ENCODE assay signal across 12 cellular contexts in genomic region chr2:85878719-85879390, GRCh38. TPM values are rescaled to one million over a fixed set of nuclear protein-coding genes. Genes with fewer than 3 reads are reported as not detected.
DNase-seq lines count a peak whose midpoint lies in the region; ATAC-seq, FAIRE-seq and TF ChIP-seq lines count a peak whose summit lies in the region.
"Had no signal": no experiment of that assay in that cellular context is flagged by ENCODE, and none has a peak within 500 bp of the region (broad histone marks: within the 10 kb centered on the region; RNA-seq: fewer than 3 reads in every experiment).

No MANE protein-coding gene starts in this region.

- H2AFZ ChIP-seq in astrocyte (ENCODE audit: low read depth, low read length): no peak overlapping the region

- H3K79me2 ChIP-seq in astrocyte (ENCODE audit: insufficient read depth, low read length): peaks cover 26% of the 10 kb centered on the region

- H3K9me3 ChIP-seq in CD4-positive, CD25-positive, alpha-beta regulatory T cell (ENCODE audit: control insufficient read depth in 2 of 2, low read length in 2 of 2): no peaks in the 10 kb centered on the region
- no peaks in the 10 kb centered on the region for H3K9me3 ChIP-seq in astrocyte (ENCODE audit: insufficient read depth, low read depth, low read length)
- H3K9me3 ChIP-seq in lung (ENCODE audit: control insufficient read depth in 2 of 2, insufficient read depth in 1 of 2, low read length in 1 of 2): peaks cover 0 to 3% of the 10 kb centered on the region in 2 donors
- H3K9me3 ChIP-seq in effector memory CD4-positive, alpha-beta T cell (ENCODE audit: control insufficient read depth, low read length): no peaks in the 10 kb centered on the region
- peaks cover 4% of the 10 kb centered on the region for H3K9me3 ChIP-seq in WERI-Rb-1 (ENCODE audit: severe bottlenecking)

- peak overlapping the region in 3 of 4 donors; percentile 16 to 49 (median 28) for H3K4me3 Mint-ChIP-seq in CD4-positive, CD25-positive, alpha-beta regulatory T cell
- peak overlapping the region; percentile 65 for H3K4me3 Mint-ChIP-seq in astrocyte (ENCODE audit: unreplicated experiment)

- H3K4me3 ChIP-seq in CD4-positive, CD25-positive, alpha-beta regulatory T cell (ENCODE audit: low read depth, low read length): no peak overlapping the region
- no peak overlapping the region for H3K4me3 ChIP-seq in astrocyte (ENCODE audit: insufficient read depth, low read depth, low read length)
- no peak overlapping the region for H3K4me3 ChIP-seq in lung
- no peak overlapping the region for H3K4me3 ChIP-seq in effector memory CD4-positive, alpha-beta T cell (ENCODE audit: insufficient read depth, low read depth, low read length, poor library complexity, severe bottlenecking)
- H3K4me3 ChIP-seq in WERI-Rb-1 (ENCODE audit: low read depth, low read length): no peak overlapping the region

- no peaks in the 10 kb centered on the region for H3K27me3 Mint-ChIP-seq in CD4-positive, CD25-positive, alpha-beta regulatory T cell
- no peaks in the 10 kb centered on the region for H3K27me3 Mint-ChIP-seq in astrocyte (ENCODE audit: low read depth, unreplicated experiment)

- no peak overlapping the region for H3K27ac ChIP-seq in CD4-positive, CD25-positive, alpha-beta regulatory T cell (ENCODE audit: insufficient read depth, low read length, poor library complexity, severe bottlenecking)
- peak overlapping the region; percentile 17 for H3K27ac ChIP-seq in astrocyte (ENCODE audit: low read depth, low read length)
- peak overlapping the region in 1 of 2 donors; percentile 37 for H3K27ac ChIP-seq in lung (ENCODE audit: low read depth in 1 of 2, low read length in 1 of 2)
- H3K27ac ChIP-seq in effector memory CD4-positive, alpha-beta T cell (ENCODE audit: insufficient read depth, low read length, poor library complexity, severe bottlenecking): no peak overlapping the region
- no peak overlapping the region for H3K27ac ChIP-seq in WERI-Rb-1
- H3K27ac ChIP-seq: C4-2B had no signal

- H3K36me3 Mint-ChIP-seq in CD4-positive, CD25-positive, alpha-beta regulatory T cell: peaks cover 33% of the 10 kb centered on the region
- H3K36me3 Mint-ChIP-seq in astrocyte (ENCODE audit: low read depth, unreplicated experiment): peaks cover 24% of the 10 kb centered on the region

- H3K9ac ChIP-seq in astrocyte (ENCODE audit: low read length): no peak overlapping the region

- no peak for ATAC-seq in CD4-positive, CD25-positive, alpha-beta regulatory T cell (ENCODE audit: low read depth in 2 of 2)
- ATAC-seq in lung (ENCODE audit: insufficient read depth, low FRiP score) (peak; percentile 50), GM18517 (IDR thresholded peaks at IDR 0.05; ENCODE audit: unreplicated experiment) (no peak), HG02759 (IDR thresholded peaks at IDR 0.05; ENCODE audit: unreplicated experiment) (no peak)

- H3K27me3 ChIP-seq in CD4-positive, CD25-positive, alpha-beta regulatory T cell (ENCODE audit: control insufficient read depth, insufficient read depth, low read length): no peaks in the 10 kb centered on the region
- H3K27me3 ChIP-seq in astrocyte (ENCODE audit: insufficient read depth, low read length) (no peaks in the 10 kb centered on the region), lung (ENCODE audit: control insufficient read depth, insufficient read depth) (no peaks in the 10 kb centered on the region), WERI-Rb-1 (ENCODE audit: insufficient read depth, low read depth, severe bottlenecking) (no peaks in the 10 kb centered on the region)
- H3K27me3 ChIP-seq in effector memory CD4-positive, alpha-beta T cell (replicated peaks; ENCODE audit: control insufficient read depth, insufficient read depth, low read length, poor library complexity, severe bottlenecking): no peaks in the 10 kb centered on the region

- peak overlapping the region; percentile 26 to 57 (median 54) for H3K27ac Mint-ChIP-seq in CD4-positive, CD25-positive, alpha-beta regulatory T cell
- peak overlapping the region; percentile 53 for H3K27ac Mint-ChIP-seq in astrocyte (ENCODE audit: unreplicated experiment)

- peaks cover 32 to 71% (median 43%) of the 10 kb centered on the region in 4 donors for H3K4me1 Mint-ChIP-seq in CD4-positive, CD25-positive, alpha-beta regulatory T cell
- peaks cover 20% of the 10 kb centered on the region for H3K4me1 Mint-ChIP-seq in astrocyte (ENCODE audit: low read depth, unreplicated experiment)

- H3K4me1 ChIP-seq in CD4-positive, CD25-positive, alpha-beta regulatory T cell (ENCODE audit: control insufficient read depth, insufficient read depth, low read length, poor library complexity, severe bottlenecking): peaks cover 8% of the 10 kb centered on the region
- H3K4me1 ChIP-seq in astrocyte (ENCODE audit: insufficient read depth, low read length): peaks cover 6% of the 10 kb centered on the region
- H3K4me1 ChIP-seq in lung (ENCODE audit: control insufficient read depth in 2 of 2, insufficient read depth in 2 of 2, low read length in 2 of 2): peaks cover 0 to 13% of the 10 kb centered on the region in 2 donors
- no peaks in the 10 kb centered on the region for H3K4me1 ChIP-seq in effector memory CD4-positive, alpha-beta T cell (ENCODE audit: control insufficient read depth, insufficient read depth, low read length, poor library complexity, severe bottlenecking)

- H3K4me2 ChIP-seq in astrocyte (ENCODE audit: low read length): peak overlapping the region; percentile 49

- peaks cover 23% of the 10 kb centered on the region for H4K20me1 ChIP-seq in astrocyte (ENCODE audit: insufficient read depth, low read length)

- DNase-seq in CD4-positive, CD25-positive, alpha-beta regulatory T cell: no peak
- DNase-seq in HT1080 (ENCODE audit: low read depth) (peak; percentile 68), astrocyte (ENCODE audit: low read depth) (peak; percentile 83), lung (ENCODE audit: low spot score) (no peak), WERI-Rb-1 (no peak)
- no peak for DNase-seq in effector memory CD4-positive, alpha-beta T cell
- DNase-seq: Karpas-422; OCI-M1; stimulated activated CD4-positive, alpha-beta T cell treated with anti-CD3 and anti-CD28 coated beads, Interleukin-4, amount 100 ng/mL, for 24 hours had no signal

- H3K9me3 Mint-ChIP-seq in CD4-positive, CD25-positive, alpha-beta regulatory T cell: peaks cover 0 to 19% (median 3%) of the 10 kb centered on the region in 7 donors
- H3K9me3 Mint-ChIP-seq in astrocyte (ENCODE audit: unreplicated experiment): peaks cover 8% of the 10 kb centered on the region

- 64 to 72% methylated on average over 9 of the region's 9 CpGs for WGBS in lung, 2 donors

- FAIRE-seq in astrocyte (lab: Jason Lieb, UNC): peak; percentile 26

- peaks cover 8% of the 10 kb centered on the region for H3K36me3 ChIP-seq in CD4-positive, CD25-positive, alpha-beta regulatory T cell (ENCODE audit: control insufficient read depth, insufficient read depth, low read length)
- H3K36me3 ChIP-seq in astrocyte (ENCODE audit: insufficient read depth, low read length): no peaks in the 10 kb centered on the region
- H3K36me3 ChIP-seq in lung (ENCODE audit: control insufficient read depth in 2 of 2, insufficient read depth in 2 of 2, low read length in 2 of 2): no peaks in the 10 kb centered on the region
- peaks cover 3% of the 10 kb centered on the region for H3K36me3 ChIP-seq in effector memory CD4-positive, alpha-beta T cell (ENCODE audit: control insufficient read depth, insufficient read depth, low read length)
- no peaks in the 10 kb centered on the region for H3K36me3 ChIP-seq in WERI-Rb-1

- TF ChIP-seq CTCF in astrocyte (IDR thresholded peaks at IDR 0.05; ENCODE audit: insufficient read depth, low read depth, low read length) (no peak), lung (IDR thresholded peaks at IDR 0.05; ENCODE audit: control extremely low read depth, extremely low read depth) (no peak), WERI-Rb-1 (IDR thresholded peaks at IDR 0.05; ENCODE audit: low read depth, low read length) (no peak)

RNA-seq across cellular contexts. Expression of gene ST3GAL5, which starts 9.9 kb away (rescaled TPM):
- total RNA-seq in CD4-positive, CD25-positive, alpha-beta regulatory T cell: 25.8 TPM
- 10 to 100 TPM; 11.3 to 15.1 (median 13.5) TPM for polyA plus RNA-seq in CD4-positive, CD25-positive, alpha-beta regulatory T cell
- total RNA-seq in HT1080 (2014; rRNA removed; shearing (Covaris generic)): 1.2 TPM in 2 replicates
- 2.0 and 2.9 TPM in 2 replicates for polyA plus RNA-seq in HT1080 (2015; cell fraction: cytosol; rRNA removed)
- polyA plus RNA-seq in HT1080 (2015; cell fraction: nucleus; rRNA removed): 2.4 and 2.5 TPM in 2 replicates
- total RNA-seq in astrocyte (20.0 and 28.2 TPM in 2 replicates), lung (100 to 1,000 TPM in 1 of 2 donors, 10 to 100 TPM in 1; 71.1 to 149 TPM)
- polyA plus RNA-seq in lung: 10 to 100 TPM; 31.1 to 57.7 TPM

Comparison
In these comparisons a context has a peak if more than half of its experiments do, and no peak if none do; other contexts are left out.
1. DNase-seq: peak in HT1080 (single experiment) and astrocyte (single experiment); none in CD4-positive, CD25-positive, alpha-beta regulatory T cell (0 of 3), lung (single experiment), effector memory CD4-positive, alpha-beta T cell (0 of 3) and WERI-Rb-1 (single experiment).